Comparison of ENCODE assay signal across 1 cellular context in genomic region chr1:214331827-214332423, GRCh38.
TF ChIP-seq lines count a peak whose summit lies in the region.

No MANE protein-coding gene starts in this region.

TF ChIP-seq in WTC11, 78 proteins besides CTCF, POLR2A, EP300 and RAD21 (continued from another document):
- no peak for TF ChIP-seq MLX (CRISPR knock-in tag; IDR thresholded peaks at IDR 0.05)
